8 cellular contexts compared by ENCODE assay signal in the genomic region with DNA sequence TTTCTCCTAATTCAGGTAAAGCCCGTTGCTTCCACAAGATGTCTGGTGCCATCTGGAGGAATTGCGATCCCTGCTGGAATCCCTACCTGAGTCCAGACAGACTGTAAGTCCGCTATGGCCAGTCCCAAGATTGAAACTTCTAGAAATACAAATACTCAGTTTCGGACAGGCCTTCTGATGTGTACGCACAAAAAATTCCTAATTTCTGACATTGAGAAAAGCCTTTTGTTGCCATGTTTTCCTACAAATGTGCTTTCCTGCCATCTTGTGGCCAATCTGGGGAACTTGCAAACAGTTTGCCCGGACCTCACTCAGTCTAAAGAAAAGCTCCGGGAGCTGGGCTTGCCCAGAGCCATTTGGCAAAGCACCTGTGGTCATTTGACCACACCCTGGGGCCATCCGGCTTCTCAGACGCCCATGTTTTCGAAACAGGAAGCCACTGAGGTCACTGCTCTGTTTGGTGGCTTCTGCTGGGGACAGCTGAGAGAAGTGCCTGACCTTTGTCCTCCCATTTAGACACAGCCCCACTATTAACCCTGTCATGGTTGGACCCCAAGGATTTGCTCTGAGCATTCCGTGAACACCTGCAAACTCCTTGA.
DNase-seq lines count a peak whose midpoint lies in the region; ATAC-seq, FAIRE-seq and TF ChIP-seq lines count a peak whose summit lies in the region.

No MANE protein-coding gene starts in this region.

- no peaks in the 10 kb centered on the region for H4K20me1 ChIP-seq in keratinocyte (ENCODE audit: control insufficient read depth, extremely low read depth, insufficient read depth, low read length)

- FAIRE-seq in GM12892 (lab: Jason Lieb, UNC) (peak; percentile 90), keratinocyte (lab: Jason Lieb, UNC) (peak; percentile 89)

- H3K36me3 ChIP-seq in WERI-Rb-1: no peaks in the 10 kb centered on the region
- no peaks in the 10 kb centered on the region for H3K36me3 ChIP-seq in keratinocyte (ENCODE audit: control insufficient read depth in 2 of 2, extremely low read depth in 1 of 2, insufficient read depth in 2 of 2, low read length in 2 of 2)

- no peak for TF ChIP-seq POLR2A in GM12892 (IDR thresholded peaks at IDR 0.05; ENCODE audit: low read depth, low read length)

- H3K9me3 ChIP-seq in WERI-Rb-1 (ENCODE audit: severe bottlenecking) (peaks cover 2% of the 10 kb centered on the region), keratinocyte (ENCODE audit: control insufficient read depth, low read depth, low read length) (no peaks in the 10 kb centered on the region)

- H3K27me3 ChIP-seq in WERI-Rb-1 (ENCODE audit: insufficient read depth, low read depth, severe bottlenecking) (no peaks in the 10 kb centered on the region), keratinocyte (ENCODE audit: control insufficient read depth, extremely low read depth, insufficient read depth, low read length) (peaks cover 2% of the 10 kb centered on the region)

- H3K4me3 ChIP-seq in WERI-Rb-1 (ENCODE audit: low read depth, low read length) (peak overlapping the region; percentile 15; the same call in 1 of the 2 replicates), keratinocyte (ENCODE audit: control insufficient read depth in 2 of 3, extremely low read depth in 1 of 3, insufficient read depth in 2 of 3, low read depth in 1 of 3, low read length in 3 of 3) (no peak overlapping the region)

- no peaks in the 10 kb centered on the region for H3K79me2 ChIP-seq in keratinocyte (ENCODE audit: control insufficient read depth, insufficient read depth, low read length)

- peak overlapping the region; percentile 24 for H3K9ac ChIP-seq in keratinocyte (ENCODE audit: control insufficient read depth, extremely low read depth, insufficient read depth, low read length)

- peak overlapping the region; percentile 44 for H3K4me2 ChIP-seq in keratinocyte (ENCODE audit: control insufficient read depth, extremely low read depth, insufficient read depth, low read depth, low read length)

- dilution Hi-C loops in keratinocyte (cut with MboI; ENCODE audit: extremely low pct_ligation_motif_present, low sequenced_read_pairs): no loop called here

- peaks cover 34% of the 10 kb centered on the region for H3K4me1 ChIP-seq in keratinocyte (ENCODE audit: control insufficient read depth, extremely low read depth, insufficient read depth, low read length)

- peak overlapping the region; percentile 38 for H2AFZ ChIP-seq in keratinocyte (ENCODE audit: control insufficient read depth, low read length)

- DNase-seq in GM12892 (ENCODE audit: insufficient read length) (peak; percentile 40), NCI-H2081 treated with DMSO at 0.1 percent for 48 hours (lab: John Stamatoyannopoulos, UW) (peak; percentile 59), WERI-Rb-1 (peak; percentile 79), cerebellum (ENCODE audit: low spot score) (peak; percentile 57), keratinocyte (ENCODE audit: low read depth, low spot score) (no peak)
- peak; percentile 20 to 36 for DNase-seq in stimulated activated CD4-positive, alpha-beta T cell treated with anti-CD3 and anti-CD28 coated beads, Interleukin-1b, Interleukin-23, amount 100 ng/mL, for 4 hours (ENCODE audit: low read depth in 2 of 2)

- peak; percentile 62 for ATAC-seq in HG02970 (IDR thresholded peaks at IDR 0.05; ENCODE audit: low FRiP score, unreplicated experiment)

- no peak overlapping the region for H3K27ac ChIP-seq in 22Rv1
- H3K27ac ChIP-seq in WERI-Rb-1: no peak overlapping the region
- H3K27ac ChIP-seq in keratinocyte (ENCODE audit: control insufficient read depth, insufficient read depth, low read length): no peak overlapping the region

- no peaks in the 10 kb centered on the region for H3K9me1 ChIP-seq in keratinocyte (ENCODE audit: control insufficient read depth, extremely low read depth, insufficient read depth, low read length)

- TF ChIP-seq CTCF in 22Rv1 (IDR thresholded peaks at IDR 0.05): peak; percentile 87
- TF ChIP-seq CTCF in WERI-Rb-1 (IDR thresholded peaks at IDR 0.05; ENCODE audit: low read depth, low read length): peak; percentile 80
- peak; percentile 65 to 91 (median 83) for TF ChIP-seq CTCF in keratinocyte (optimal IDR thresholded peaks at IDR 0.05 in 1 of 3, IDR thresholded peaks at IDR 0.05 in 1 of 3, conservative IDR thresholded peaks at IDR 0.05 in 1 of 3; ENCODE audit: extremely low read depth in 1 of 3, insufficient read depth in 2 of 3, low read length in 3 of 3)
